Comparison of ENCODE assay signal across 8 cellular contexts in genomic region chr10:92572362-92573090, GRCh38. TPM values are rescaled to one million over a fixed set of nuclear protein-coding genes. Genes with fewer than 3 reads are reported as not detected.
DNase-seq lines count a peak whose midpoint lies in the region; ATAC-seq and TF ChIP-seq lines count a peak whose summit lies in the region.

No MANE protein-coding gene starts in this region.

- H3K4me3 ChIP-seq in tibial artery: peak overlapping the region; percentile 89 to 90

- no peak for ATAC-seq in activated T-cell treated with anti-CD3 and anti-CD28 coated beads, Interleukin-2, amount 50 U/mL, for 72 hours (replicated peaks in 1 of 2)

- H3K4me1 ChIP-seq in tibial artery: peaks cover 0 to 33% (median 21%) of the 10 kb centered on the region in 4 donors

- DNase-seq in activated CD4-positive, alpha-beta T cell treated with anti-CD3 and anti-CD28 coated beads, Interleukin-2, amount 10 ng/mL, durations not matched to agents 7 days and 5 days: no peak
- no peak for DNase-seq in activated CD4-positive, alpha-beta T cell treated with anti-CD3 and anti-CD28 coated beads, Interleukin-2, amount 50 U/mL, for 1 hour
- DNase-seq in activated T-cell treated with anti-CD3 and anti-CD28 coated beads, Interleukin-2, amount 50 U/mL, for 72 hours: no peak
- DNase-seq in iPS-NIHi11 (ENCODE audit: low spot score) (peak; percentile 12), tibial artery (no peak), islet precursor cell (no peak), COR-L47 (lab: John Stamatoyannopoulos, UW) (no peak), D341Med (ENCODE audit: low spot score) (no peak)

- no peaks in the 10 kb centered on the region for H3K9me3 ChIP-seq in tibial artery

- TF ChIP-seq CTCF in tibial artery (IDR thresholded peaks at IDR 0.05): no peak

- H3K27me3 Mint-ChIP-seq in activated CD4-positive, alpha-beta T cell treated with anti-CD3 and anti-CD28 coated beads, Interleukin-2, amount 10 ng/mL, durations not matched to agents 7 days and 5 days: peaks cover 2% of the 10 kb centered on the region
- no peaks in the 10 kb centered on the region for H3K27me3 Mint-ChIP-seq in activated T-cell treated with anti-CD3 and anti-CD28 coated beads, Interleukin-2, amount 50 U/mL, for 72 hours (ENCODE audit: low read depth)

- H3K27ac ChIP-seq in tibial artery: peak overlapping the region; percentile 89 to 94

- no peaks in the 10 kb centered on the region for H3K9me3 Mint-ChIP-seq in activated CD4-positive, alpha-beta T cell treated with anti-CD3 and anti-CD28 coated beads, Interleukin-2, amount 10 ng/mL, durations not matched to agents 7 days and 5 days
- no peaks in the 10 kb centered on the region for H3K9me3 Mint-ChIP-seq in activated T-cell treated with anti-CD3 and anti-CD28 coated beads, Interleukin-2, amount 50 U/mL, for 72 hours

- H3K36me3 Mint-ChIP-seq in activated CD4-positive, alpha-beta T cell treated with anti-CD3 and anti-CD28 coated beads, Interleukin-2, amount 10 ng/mL, durations not matched to agents 7 days and 5 days (ENCODE audit: low read depth): peaks cover 9% of the 10 kb centered on the region
- H3K36me3 Mint-ChIP-seq in activated T-cell treated with anti-CD3 and anti-CD28 coated beads, Interleukin-2, amount 50 U/mL, for 72 hours (ENCODE audit: insufficient read depth in 2 of 2): peaks cover 1 to 4% of the 10 kb centered on the region in 2 donors

- CTCF ChIA-PET in activated CD4-positive, alpha-beta T cell treated with anti-CD3 and anti-CD28 coated beads, Interleukin-2, amount 10 ng/mL, durations not matched to agents 7 days and 5 days (lab: Charles Lee): interaction anchor here (0.6 to 4.1 kb wide), 11 partner anchors 10 to 60 kb away, joined by 3 to 18 read pairs (median 6); no protein-coding TSS in a partner anchor

- H3K27ac Mint-ChIP-seq in activated CD4-positive, alpha-beta T cell treated with anti-CD3 and anti-CD28 coated beads, Interleukin-2, amount 10 ng/mL, durations not matched to agents 7 days and 5 days: peak overlapping the region; percentile 90
- peak overlapping the region; percentile 36 for H3K27ac Mint-ChIP-seq in activated T-cell treated with anti-CD3 and anti-CD28 coated beads, Interleukin-2, amount 50 U/mL, for 72 hours

- H3K36me3 ChIP-seq in tibial artery: peaks cover 0 to 4% (median 0%) of the 10 kb centered on the region in 3 donors

- peaks cover 31% of the 10 kb centered on the region for H3K4me1 Mint-ChIP-seq in activated CD4-positive, alpha-beta T cell treated with anti-CD3 and anti-CD28 coated beads, Interleukin-2, amount 10 ng/mL, durations not matched to agents 7 days and 5 days
- peaks cover 48% of the 10 kb centered on the region for H3K4me1 Mint-ChIP-seq in activated T-cell treated with anti-CD3 and anti-CD28 coated beads, Interleukin-2, amount 50 U/mL, for 72 hours (ENCODE audit: low read depth)

- intact Hi-C loops in tibial artery (cut with DNase I; ENCODE audit: low total_unique reads): loop anchor here (2.0 kb wide), 1 partner anchor 56 kb away; no protein-coding TSS in a partner anchor

- H3K27me3 ChIP-seq in tibial artery: no peaks in the 10 kb centered on the region

- POLR2A ChIA-PET in activated CD4-positive, alpha-beta T cell treated with anti-CD3 and anti-CD28 coated beads, Interleukin-2, amount 10 ng/mL, durations not matched to agents 7 days and 5 days (lab: Charles Lee): no interaction called here

- peak overlapping the region; percentile 83 for H3K4me3 Mint-ChIP-seq in activated CD4-positive, alpha-beta T cell treated with anti-CD3 and anti-CD28 coated beads, Interleukin-2, amount 10 ng/mL, durations not matched to agents 7 days and 5 days
- peak overlapping the region; percentile 82 to 85 for H3K4me3 Mint-ChIP-seq in activated T-cell treated with anti-CD3 and anti-CD28 coated beads, Interleukin-2, amount 50 U/mL, for 72 hours

RNA-seq across cellular contexts. Expression of gene IDE, which starts 1.4 kb away (rescaled TPM):
- total RNA-seq in activated CD4-positive, alpha-beta T cell treated with anti-CD3 and anti-CD28 coated beads, Interleukin-2, amount 10 ng/mL, durations not matched to agents 7 days and 5 days: 10 to 100 TPM; 21.7 to 29.0 TPM
- 10 to 100 TPM; 23.3 to 23.5 TPM for total RNA-seq in activated T-cell treated with anti-CD3 and anti-CD28 coated beads, Interleukin-2, amount 50 U/mL, for 72 hours

RNA-seq across cellular contexts. Expression of gene KIF11, which starts 20.4 kb away (rescaled TPM):
- total RNA-seq in activated CD4-positive, alpha-beta T cell treated with anti-CD3 and anti-CD28 coated beads, Interleukin-2, amount 10 ng/mL, durations not matched to agents 7 days and 5 days: 100 to 1,000 TPM in 1 of 2 experiments, 10 to 100 TPM in 1; 89.8 to 105 TPM
- 10 to 100 TPM; 51.4 to 56.7 TPM for total RNA-seq in activated T-cell treated with anti-CD3 and anti-CD28 coated beads, Interleukin-2, amount 50 U/mL, for 72 hours
